ENCODE assay signal across 9 cellular contexts in genomic region chr1:178531897-178532296, GRCh38. TPM values are rescaled to one million over a fixed set of nuclear protein-coding genes. Genes with fewer than 3 reads are reported as not detected.
DNase-seq lines count a peak whose midpoint lies in the region; ATAC-seq, FAIRE-seq and TF ChIP-seq lines count a peak whose summit lies in the region.
"Had no signal": no experiment of that assay in that cellular context is flagged by ENCODE, and none has a peak within 500 bp of the region (broad histone marks: within the 10 kb centered on the region; RNA-seq: fewer than 3 reads in every experiment).

No MANE protein-coding gene starts in this region.

- peaks cover 0 to 2% (median 0%) of the 10 kb centered on the region in 7 donors for H3K9me3 Mint-ChIP-seq in CD14-positive monocyte
- no peaks in the 10 kb centered on the region for H3K9me3 Mint-ChIP-seq in T-helper 2 cell treated with Interferon-gamma antibody and Interleukin-4, amounts not matched to agents 5 μg/mL and 100 μg/mL, for 36 hours

- H2AFZ ChIP-seq in Loucy (ENCODE audit: low read length) (peak overlapping the region; percentile 96), endothelial cell of umbilical vein (ENCODE audit: low read depth, low read length) (peak overlapping the region; percentile 52)

- peaks cover 0 to 1% (median 0%) of the 10 kb centered on the region in 3 donors for H3K27me3 Mint-ChIP-seq in CD14-positive monocyte (ENCODE audit: low read depth in 3 of 3)
- no peaks in the 10 kb centered on the region for H3K27me3 Mint-ChIP-seq in T-helper 2 cell treated with Interferon-gamma antibody and Interleukin-4, amounts not matched to agents 5 μg/mL and 100 μg/mL, for 36 hours (ENCODE audit: low read depth)

- H3K79me2 ChIP-seq in Loucy (ENCODE audit: insufficient read depth, low read length) (no peaks in the 10 kb centered on the region), endothelial cell of umbilical vein (ENCODE audit: control insufficient read depth, insufficient read depth, low read length) (no peaks in the 10 kb centered on the region)

- peak overlapping the region; percentile 30 for H3K4me2 ChIP-seq in Loucy (ENCODE audit: low read depth, low read length, poor library complexity, severe bottlenecking)
- H3K4me2 ChIP-seq in endothelial cell of umbilical vein (ENCODE audit: insufficient read depth, low read length): no peak overlapping the region

- H3K36me3 Mint-ChIP-seq in CD14-positive monocyte: no peaks in the 10 kb centered on the region
- H3K36me3 Mint-ChIP-seq in T-helper 2 cell treated with Interferon-gamma antibody and Interleukin-4, amounts not matched to agents 5 μg/mL and 100 μg/mL, for 36 hours (ENCODE audit: low read depth): no peaks in the 10 kb centered on the region

- H3K27me3 ChIP-seq in Loucy (ENCODE audit: insufficient read depth, low read length, poor library complexity, severe bottlenecking): no peaks in the 10 kb centered on the region
- no peaks in the 10 kb centered on the region for H3K27me3 ChIP-seq in endothelial cell of umbilical vein (ENCODE audit: control insufficient read depth in 2 of 2, insufficient read depth in 2 of 2, low read length in 2 of 2)
- H3K27me3 ChIP-seq: ovary had no signal

- CTCF ChIA-PET in endothelial cell of umbilical vein (lab: Charles Lee): interaction anchor here (0.5 to 14.6 kb wide), 29 partner anchors 9 to 837 kb away, joined by 3 to 349 read pairs (median 4); partner anchors contain the start of gene SOAT1

- no peak for TF ChIP-seq POLR2A in endothelial cell of umbilical vein (IDR thresholded peaks at IDR 0.05; ENCODE audit: low read depth, low read length)

- FAIRE-seq in endothelial cell of umbilical vein (lab: Jason Lieb, UNC): no peak

- H3K27ac ChIP-seq in endothelial cell of umbilical vein (ENCODE audit: insufficient read depth, low read depth, low read length): no peak overlapping the region
- H3K27ac ChIP-seq: ovary had no signal

- TF ChIP-seq CTCF in CD14-positive monocyte (IDR thresholded peaks at IDR 0.05): no peak
- no peak for TF ChIP-seq CTCF in Loucy (conservative IDR thresholded peaks at IDR 0.05; ENCODE audit: low read length)
- no peak for TF ChIP-seq CTCF in endothelial cell of umbilical vein (IDR thresholded peaks at IDR 0.05; ENCODE audit: extremely low read depth in 1 of 2, insufficient read depth in 1 of 2, low read depth in 1 of 2, low read length in 2 of 2)

- H3K4me3 ChIP-seq in Loucy (ENCODE audit: low read length, poor library complexity, severe bottlenecking): no peak overlapping the region
- H3K4me3 ChIP-seq in endothelial cell of umbilical vein (replicated peaks in 1 of 3; ENCODE audit: insufficient read depth in 1 of 3, low read depth in 1 of 3, low read length in 3 of 3): no peak overlapping the region
- H3K4me3 ChIP-seq: ovary had no signal

- no peaks in the 10 kb centered on the region for H3F3A ChIP-seq in Loucy (ENCODE audit: low read depth)

- ATAC-seq in GM21381 (IDR thresholded peaks at IDR 0.05; ENCODE audit: unreplicated experiment): peak; percentile 8

- peaks cover 8% of the 10 kb centered on the region for H3K4me1 Mint-ChIP-seq in CD14-positive monocyte
- H3K4me1 Mint-ChIP-seq in T-helper 2 cell treated with Interferon-gamma antibody and Interleukin-4, amounts not matched to agents 5 μg/mL and 100 μg/mL, for 36 hours (ENCODE audit: low read depth): no peaks in the 10 kb centered on the region

- H3K4me1 ChIP-seq in Loucy (ENCODE audit: insufficient read depth, low read length, poor library complexity, severe bottlenecking): no peaks in the 10 kb centered on the region
- no peaks in the 10 kb centered on the region for H3K4me1 ChIP-seq in endothelial cell of umbilical vein (ENCODE audit: control insufficient read depth, extremely low read depth, insufficient read depth, low read length)

- POLR2A ChIA-PET in endothelial cell of umbilical vein (lab: Charles Lee): interaction anchor here (0.5 kb wide), 1 partner anchor 221 kb away, joined by 3 read pairs; no protein-coding TSS in a partner anchor

- peak overlapping the region in 1 of 2 donors; percentile 31 for H3K4me3 Mint-ChIP-seq in CD14-positive monocyte
- no peak overlapping the region for H3K4me3 Mint-ChIP-seq in T-helper 2 cell treated with Interferon-gamma antibody and Interleukin-4, amounts not matched to agents 5 μg/mL and 100 μg/mL, for 36 hours

- H3K36me3 ChIP-seq in Loucy (ENCODE audit: insufficient read depth, low read length): no peaks in the 10 kb centered on the region
- H3K36me3 ChIP-seq in endothelial cell of umbilical vein (ENCODE audit: control insufficient read depth in 2 of 2, extremely low read depth in 1 of 2, insufficient read depth in 2 of 2, low read length in 2 of 2): no peaks in the 10 kb centered on the region
- H3K36me3 ChIP-seq: ovary had no signal

- no TSS peak for BruUV-seq in endothelial cell of umbilical vein (replicated peaks; lab: Mats Ljungman, UMichigan)

- H3K27ac Mint-ChIP-seq in CD14-positive monocyte: peak overlapping the region in 1 of 7 donors; percentile 31
- no peak overlapping the region for H3K27ac Mint-ChIP-seq in T-helper 2 cell treated with Interferon-gamma antibody and Interleukin-4, amounts not matched to agents 5 μg/mL and 100 μg/mL, for 36 hours

- H3K9me1 ChIP-seq in endothelial cell of umbilical vein (replicated peaks; ENCODE audit: control insufficient read depth, extremely low read depth, insufficient read depth, low read length): no peaks in the 10 kb centered on the region

- H4K20me1 ChIP-seq in Loucy (ENCODE audit: insufficient read depth, low read length, poor library complexity, severe bottlenecking) (no peaks in the 10 kb centered on the region), endothelial cell of umbilical vein (replicated peaks; ENCODE audit: control insufficient read depth, extremely low read depth, insufficient read depth, low read length) (no peaks in the 10 kb centered on the region)

- intact Hi-C loops in CD14-positive monocyte (cut with micrococcal nuclease): loop anchor here in 1 of 2 donors (5.0 to 10.0 kb wide), 2 partner anchors 470 to 843 kb away; no protein-coding TSS in a partner anchor
- intact Hi-C loops in endothelial cell of umbilical vein (cut with micrococcal nuclease): loop anchor here (1.0 to 5.0 kb wide), 5 partner anchors 221 to 550 kb away; partner anchors contain the start of gene TOR3A

- no peaks in the 10 kb centered on the region for H3K9me2 ChIP-seq in Loucy (replicated peaks; ENCODE audit: low read depth, low read length)

- H3K9ac ChIP-seq in Loucy (ENCODE audit: low read depth, low read length, poor library complexity, severe bottlenecking) (no peak overlapping the region), endothelial cell of umbilical vein (replicated peaks; ENCODE audit: extremely low read depth, insufficient read depth, low read length) (no peak overlapping the region)

- DNase-seq in CD14-positive monocyte (ENCODE audit: low spot score): peak; percentile 30
- no peak for DNase-seq in endothelial cell of umbilical vein (ENCODE audit: low read depth, low spot score)
- no peak for DNase-seq in A172 (ENCODE audit: low spot score)
- DNase-seq in T-helper 2 cell treated with Interferon-gamma antibody and Interleukin-4, amounts not matched to agents 5 μg/mL and 100 μg/mL, for 36 hours (ENCODE audit: low spot score): no peak
- no peak for DNase-seq in stimulated activated naive CD4-positive, alpha-beta T cell treated with Interleukin-2 at 50 U/mL for 16 hours (lab: John Stamatoyannopoulos, UW)
- DNase-seq in iPS-NIHi7 (ENCODE audit: extremely low spot score): no peak

- dilution Hi-C loops in endothelial cell of umbilical vein (cut with MboI; ENCODE audit: extremely low pct_ligation_motif_present, low sequenced_read_pairs): no loop called here

- H3K9me3 ChIP-seq in Loucy (ENCODE audit: insufficient read depth, low read depth, low read length) (no peaks in the 10 kb centered on the region), endothelial cell of umbilical vein (replicated peaks; ENCODE audit: control insufficient read depth, insufficient read depth, low read length) (no peaks in the 10 kb centered on the region)
- H3K9me3 ChIP-seq: ovary had no signal

TF ChIP-seq in endothelial cell of umbilical vein, 7 proteins besides CTCF, POLR2A, EP300 and RAD21:
- TF ChIP-seq EZH2 (IDR thresholded peaks at IDR 0.05; ENCODE audit: borderline replicate concordance, low read depth, low read length, severe bottlenecking) (no peak), JUN (IDR thresholded peaks at IDR 0.05; ENCODE audit: borderline replicate concordance, insufficient read depth, insufficient read length, low read depth) (no peak), GATA2 (IDR thresholded peaks at IDR 0.05; ENCODE audit: insufficient read depth, insufficient read length, low read depth, low read length) (no peak), MYC (IDR thresholded peaks at IDR 0.05; ENCODE audit: low read depth, low read length) (no peak)

RNA-seq across cellular contexts. Expression of gene TEX35, which starts 19.0 kb away (rescaled TPM):
- not detected for polyA plus RNA-seq in CD14-positive monocyte
- total RNA-seq in endothelial cell of umbilical vein: not detected in 2 replicates
- polyA plus RNA-seq in endothelial cell of umbilical vein: not detected in 2 replicates
- polyA plus RNA-seq in endothelial cell of umbilical vein (2011; cell fraction: cytosol; rRNA removed): not detected in 2 replicates
- polyA plus RNA-seq in endothelial cell of umbilical vein (2011; cell fraction: nucleus; rRNA removed): not detected in 2 replicates
- polyA plus RNA-seq in endothelial cell of umbilical vein (2012): not detected in 2 replicates
- not detected in 2 replicates for polyA minus RNA-seq in endothelial cell of umbilical vein
- not detected for polyA minus RNA-seq in endothelial cell of umbilical vein (2011; cell fraction: cytosol; rRNA and poly(A)+ RNA removed)
- polyA minus RNA-seq in endothelial cell of umbilical vein (2011; cell fraction: nucleus; rRNA and poly(A)+ RNA removed): not detected in 2 replicates
- total RNA-seq in A172 (2014; rRNA removed; shearing (Covaris generic)): not detected in 2 replicates
- total RNA-seq: ovary had no signal
- polyA plus RNA-seq: ovary had no signal

RNA-seq across cellular contexts. Expression of gene CLEC20A, which starts 35.1 kb away (rescaled TPM):
- polyA plus RNA-seq in CD14-positive monocyte (not detected), endothelial cell of umbilical vein (not detected in 2 replicates)
- total RNA-seq in endothelial cell of umbilical vein: not detected in 2 replicates
- not detected in 2 replicates for polyA plus RNA-seq in endothelial cell of umbilical vein (2011; cell fraction: cytosol; rRNA removed)
- not detected in 2 replicates for polyA plus RNA-seq in endothelial cell of umbilical vein (2011; cell fraction: nucleus; rRNA removed)
- not detected in 2 replicates for polyA plus RNA-seq in endothelial cell of umbilical vein (2012)
- not detected in 2 replicates for polyA minus RNA-seq in endothelial cell of umbilical vein
- polyA minus RNA-seq in endothelial cell of umbilical vein (2011; cell fraction: cytosol; rRNA and poly(A)+ RNA removed): not detected
- polyA minus RNA-seq in endothelial cell of umbilical vein (2011; cell fraction: nucleus; rRNA and poly(A)+ RNA removed): not detected in 2 replicates
- total RNA-seq in A172 (2014; rRNA removed; shearing (Covaris generic)): not detected in 2 replicates
- total RNA-seq: ovary had no signal
- polyA plus RNA-seq: ovary had no signal
